Comparison of ENCODE assay signal across 11 cellular contexts in the genomic region with DNA sequence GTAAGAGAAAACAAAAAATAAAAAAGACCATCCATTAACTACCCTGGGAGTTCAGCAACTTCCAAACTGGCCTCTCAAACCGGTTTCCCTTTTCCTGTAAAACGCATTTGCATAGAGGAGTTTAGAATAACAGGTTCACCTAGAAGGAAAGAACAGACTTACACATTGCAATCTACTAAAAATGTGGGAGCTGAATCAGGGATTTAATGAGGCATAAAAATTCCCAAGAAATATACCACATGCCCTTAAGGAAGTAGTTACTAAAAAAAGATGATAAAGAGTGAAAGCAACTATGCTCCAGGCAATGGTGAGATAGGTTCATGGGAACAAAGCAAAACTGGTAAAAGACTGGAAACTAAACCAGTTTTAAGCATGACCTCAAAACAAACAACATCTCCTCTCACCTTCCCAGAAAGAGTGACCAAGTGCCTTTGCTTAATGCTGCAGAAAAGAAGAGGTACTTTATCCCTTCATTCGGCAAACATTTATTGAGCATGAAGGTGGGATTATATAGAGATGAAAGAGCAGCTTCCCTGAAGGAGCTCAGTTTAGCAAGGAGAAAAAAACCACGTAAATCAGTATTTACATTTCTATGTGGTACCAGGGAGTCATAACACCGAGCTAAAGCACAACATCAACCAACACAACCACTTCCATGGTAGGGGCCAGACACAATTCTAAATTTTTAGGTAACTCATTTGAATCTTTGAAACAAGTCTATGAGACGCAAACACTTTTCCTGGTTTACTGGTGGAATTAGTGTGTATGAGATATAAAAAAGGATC.
DNase-seq lines count a peak whose midpoint lies in the region; ATAC-seq, FAIRE-seq and TF ChIP-seq lines count a peak whose summit lies in the region.
"Had no signal": no experiment of that assay in that cellular context is flagged by ENCODE, and none has a peak within 500 bp of the region (broad histone marks: within the 10 kb centered on the region; RNA-seq: fewer than 3 reads in every experiment).

No MANE protein-coding gene starts in this region.

- DNase-seq in GM12891 (ENCODE audit: insufficient read length, low spot score): no peak
- no peak for DNase-seq in Panc1 (ENCODE audit: low read depth, low spot score)
- peak; percentile 82 for DNase-seq in glomerular visceral epithelial cell (ENCODE audit: extremely low spot score)
- peak; percentile 37 for DNase-seq in small intestine
- DNase-seq in activated CD4-positive, alpha-beta T cell treated with anti-CD3 and anti-CD28 coated beads, Interleukin-2, amount 10 ng/mL, durations not matched to agents 24 days and 14 days: no peak
- DNase-seq in RPMI8226: no peak
- no peak for DNase-seq in NCI-H2107 treated with DMSO at 0.1 percent for 48 hours (lab: John Stamatoyannopoulos, UW; ENCODE audit: unreplicated experiment)
- DNase-seq: occipital lobe; stimulated activated CD8-positive, alpha-beta memory T cell treated with anti-CD3 and anti-CD28 coated beads, Interleukin-4, amount 100 ng/mL, for 48 hours had no signal

- ATAC-seq in Panc1 (peak; percentile 66; the same call in 1 of the 2 replicates), HG02588 (IDR thresholded peaks at IDR 0.05; ENCODE audit: unreplicated experiment) (no peak)

- H3K27ac ChIP-seq in Panc1 (ENCODE audit: low read length): peak overlapping the region; percentile 49
- peak overlapping the region in 1 of 2 donors; percentile 77 for H3K27ac ChIP-seq in small intestine (ENCODE audit: low read depth in 1 of 2, low read length in 1 of 2)
- H3K27ac ChIP-seq: esophagus muscularis mucosa had no signal

- BruUV-seq in Panc1 (replicated peaks; lab: Mats Ljungman, UMichigan): no TSS peak

- H3K27me3 ChIP-seq in Panc1 (ENCODE audit: control insufficient read depth, insufficient read depth, low read length): no peaks in the 10 kb centered on the region
- no peaks in the 10 kb centered on the region for H3K27me3 ChIP-seq in small intestine (ENCODE audit: control insufficient read depth in 2 of 2, insufficient read depth in 2 of 2, low read length in 2 of 2)
- H3K27me3 ChIP-seq: esophagus muscularis mucosa had no signal

- H3K4me3 ChIP-seq in Panc1 (ENCODE audit: low read depth in 2 of 2, low read length in 2 of 2) (peak overlapping the region in 1 of 2 experiments; percentile 0; a peak in 1 of 4 replicates), small intestine (ENCODE audit: low read depth in 1 of 2, low read length in 2 of 2) (no peak overlapping the region)
- H3K4me3 ChIP-seq: esophagus muscularis mucosa had no signal

- CTCF ChIA-PET in Panc1 (lab: Charles Lee): no interaction called here

- H3K4me1 ChIP-seq in Panc1 (ENCODE audit: control insufficient read depth, insufficient read depth, low read length) (peaks cover 19% of the 10 kb centered on the region), small intestine (ENCODE audit: control insufficient read depth in 2 of 2, insufficient read depth in 1 of 2, low read depth in 1 of 2, low read length in 1 of 2) (peaks cover 7 to 26% of the 10 kb centered on the region in 2 donors)

- H3K36me3 Mint-ChIP-seq in activated CD4-positive, alpha-beta T cell treated with anti-CD3 and anti-CD28 coated beads, Interleukin-2, amount 10 ng/mL, durations not matched to agents 24 days and 14 days (ENCODE audit: low read depth): peaks cover 2% of the 10 kb centered on the region

- FAIRE-seq in GM12891 (lab: Jason Lieb, UNC) (peak; percentile 23), small intestine (lab: Jason Lieb, UNC) (no peak)

- no peak for TF ChIP-seq CTCF in Panc1 (IDR thresholded peaks at IDR 0.05)

- no peaks in the 10 kb centered on the region for H3K9me3 ChIP-seq in Panc1 (ENCODE audit: control insufficient read depth, insufficient read depth, low read depth, low read length)
- no peaks in the 10 kb centered on the region for H3K9me3 ChIP-seq in small intestine (ENCODE audit: control insufficient read depth, low read depth)
- H3K9me3 ChIP-seq: esophagus muscularis mucosa had no signal

- no peaks in the 10 kb centered on the region for H3K27me3 Mint-ChIP-seq in activated CD4-positive, alpha-beta T cell treated with anti-CD3 and anti-CD28 coated beads, Interleukin-2, amount 10 ng/mL, durations not matched to agents 24 days and 14 days

- no peaks in the 10 kb centered on the region for H3K36me3 ChIP-seq in Panc1 (ENCODE audit: control insufficient read depth, insufficient read depth, low read length)
- H3K36me3 ChIP-seq in small intestine (ENCODE audit: control insufficient read depth in 2 of 2, insufficient read depth in 2 of 2, low read length in 2 of 2): no peaks in the 10 kb centered on the region
- H3K36me3 ChIP-seq: esophagus muscularis mucosa had no signal

- in situ Hi-C loops in Panc1 (cut with HindIII; ENCODE audit: low pct_unique_long_range_greater_than_20kb, low sequenced_read_pairs): no loop called here

- no peak overlapping the region for H3K27ac Mint-ChIP-seq in activated CD4-positive, alpha-beta T cell treated with anti-CD3 and anti-CD28 coated beads, Interleukin-2, amount 10 ng/mL, durations not matched to agents 24 days and 14 days

- no peaks in the 10 kb centered on the region for H3K9me3 Mint-ChIP-seq in activated CD4-positive, alpha-beta T cell treated with anti-CD3 and anti-CD28 coated beads, Interleukin-2, amount 10 ng/mL, durations not matched to agents 24 days and 14 days

- no peak for TF ChIP-seq POLR2A in GM12891 (IDR thresholded peaks at IDR 0.05; ENCODE audit: low read depth, low read length)

- no peak overlapping the region for H3K4me3 Mint-ChIP-seq in activated CD4-positive, alpha-beta T cell treated with anti-CD3 and anti-CD28 coated beads, Interleukin-2, amount 10 ng/mL, durations not matched to agents 24 days and 14 days

- peaks cover 32% of the 10 kb centered on the region for H3K4me1 Mint-ChIP-seq in activated CD4-positive, alpha-beta T cell treated with anti-CD3 and anti-CD28 coated beads, Interleukin-2, amount 10 ng/mL, durations not matched to agents 24 days and 14 days

- POLR2A ChIA-PET in Panc1 (lab: Charles Lee): no interaction called here

- intact Hi-C loops in Panc1 (cut with micrococcal nuclease; ENCODE audit: unreplicated experiment): no loop called here
- intact Hi-C loops in activated CD4-positive, alpha-beta T cell treated with anti-CD3 and anti-CD28 coated beads, Interleukin-2, amount 10 ng/mL, durations not matched to agents 24 days and 14 days (cut with micrococcal nuclease): no loop called here

- WGBS in small intestine, 3 donors: 39 to 69% (median 57%) methylated on average over 6 of the region's 6 CpGs

TF ChIP-seq in GM12891, 5 proteins besides CTCF, POLR2A, EP300 and RAD21:
- no peak for TF ChIP-seq POLR2AphosphoS5 (IDR thresholded peaks at IDR 0.05; ENCODE audit: low read depth, low read length)
- TF ChIP-seq TAF1 (IDR thresholded peaks at IDR 0.05; ENCODE audit: low read depth, low read length): no peak
- no peak for TF ChIP-seq POU2F2 (IDR thresholded peaks at IDR 0.05; ENCODE audit: low read depth, low read length)

Comparison
In these comparisons a context has a peak if more than half of its experiments do, and no peak if none do; other contexts are left out.
1. DNase-seq: peak in glomerular visceral epithelial cell (single experiment) and small intestine (single experiment); none in GM12891 (single experiment), Panc1 (single experiment), activated CD4-positive, alpha-beta T cell treated with anti-CD3 and anti-CD28 coated beads, Interleukin-2, amount 10 ng/mL, durations not matched to agents 24 days and 14 days (single experiment), RPMI8226 (single experiment) and NCI-H2107 treated with DMSO at 0.1 percent for 48 hours (single experiment).